Comparison of ENCODE assay signal across 25 cellular contexts in the genomic region with DNA sequence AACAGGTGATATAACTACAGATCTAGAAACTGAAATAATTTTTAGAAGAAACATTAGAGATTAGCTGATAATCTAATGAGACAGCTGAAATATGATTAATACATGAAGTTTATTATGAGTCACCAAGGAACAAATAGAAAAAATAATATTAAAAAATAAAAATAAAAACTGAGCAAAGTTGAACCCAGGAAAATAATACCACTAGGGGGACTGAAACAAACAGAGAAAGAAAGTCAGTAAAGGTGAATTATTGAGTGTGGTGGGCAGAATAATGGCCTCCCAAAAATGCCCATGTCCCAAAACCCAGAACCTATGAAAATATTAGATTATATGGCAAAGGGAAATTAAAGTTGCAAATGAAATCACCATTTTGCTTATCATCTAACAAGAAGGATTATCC.
"Had no signal": no experiment of that assay in that cellular context is flagged by ENCODE, and none has a peak within 500 bp of the region (broad histone marks: within the 10 kb centered on the region; RNA-seq: fewer than 3 reads in every experiment).

No MANE protein-coding gene starts in this region.

- H3K79me2 ChIP-seq: hepatocyte, parathyroid adenoma had no signal

- H3K4me3 Mint-ChIP-seq: naive thymus-derived CD8-positive, alpha-beta T cell; nephron progenitor cell; stimulated activated effector memory CD8-positive, alpha-beta T cell treated with anti-CD3 and anti-CD28 coated beads, Interleukin-12 subunit alpha, Interleukin-12 subunit beta, amount 100 ng/mL, for 72 hours had no signal

- DNase-seq: central memory CD4-positive, alpha-beta T cell; dermis blood vessel endothelial cell; effector memory CD4-positive, alpha-beta T cell; foreskin keratinocyte; heart left ventricle; left cardiac atrium; left lung; mesendoderm; naive thymus-derived CD8-positive, alpha-beta T cell; nephron progenitor cell; stimulated activated CD4-positive, alpha-beta T cell treated with anti-CD3 and anti-CD28 coated beads, Interleukin-2, amount 100 ng/mL, for 24 hours; stimulated activated CD4-positive, alpha-beta T cell treated with anti-CD3 and anti-CD28 coated beads, Interleukin-4, amount 100 ng/mL, for 24 hours; stimulated activated naive CD4-positive, alpha-beta T cell treated with Interleukin-2 at 50 U/mL for 16 hours; stomach; thyroid gland; upper lobe of left lung had no signal

- H3K4me1 Mint-ChIP-seq: naive thymus-derived CD8-positive, alpha-beta T cell; nephron progenitor cell; stimulated activated effector memory CD8-positive, alpha-beta T cell treated with anti-CD3 and anti-CD28 coated beads, Interleukin-12 subunit alpha, Interleukin-12 subunit beta, amount 100 ng/mL, for 72 hours had no signal

- H2AFZ ChIP-seq: hepatocyte, parathyroid adenoma had no signal

- H3K36me3 ChIP-seq: esophagus muscularis mucosa, gastroesophageal sphincter, heart left ventricle, left lung, neutrophil, stomach, thyroid gland, upper lobe of left lung had no signal

- H3K4me3 ChIP-seq: coronary artery, esophagus muscularis mucosa, gastroesophageal sphincter, heart left ventricle, hepatocyte, left lung, stomach, thyroid gland, upper lobe of left lung had no signal

- H3K36me3 Mint-ChIP-seq: naive thymus-derived CD8-positive, alpha-beta T cell; stimulated activated effector memory CD8-positive, alpha-beta T cell treated with anti-CD3 and anti-CD28 coated beads, Interleukin-12 subunit alpha, Interleukin-12 subunit beta, amount 100 ng/mL, for 72 hours had no signal

- H3K4me2 ChIP-seq: hepatocyte had no signal

- H3K27me3 ChIP-seq: esophagus muscularis mucosa, foreskin keratinocyte, gastroesophageal sphincter, heart left ventricle, hepatocyte, left lung, neutrophil, stomach, thyroid gland, upper lobe of left lung had no signal

- ATAC-seq: foreskin keratinocyte; gastroesophageal sphincter; heart left ventricle; left cardiac atrium; left lung; naive thymus-derived CD8-positive, alpha-beta T cell; sciatic nerve; stimulated activated effector memory CD8-positive, alpha-beta T cell treated with anti-CD3 and anti-CD28 coated beads, Interleukin-12 subunit alpha, Interleukin-12 subunit beta, amount 100 ng/mL, for 72 hours had no signal

- H3K9me3 ChIP-seq: esophagus muscularis mucosa, gastroesophageal sphincter, neutrophil, thyroid gland, upper lobe of left lung had no signal

- H3K9ac ChIP-seq: parathyroid adenoma had no signal

- H3K27ac ChIP-seq: coronary artery, esophagus muscularis mucosa, foreskin keratinocyte, gastroesophageal sphincter, heart left ventricle, hepatocyte, left lung, neutrophil, parathyroid adenoma, stomach, thyroid gland, upper lobe of left lung had no signal

- H3K27me3 Mint-ChIP-seq: naive thymus-derived CD8-positive, alpha-beta T cell; progenitor cell of endocrine pancreas had no signal

- H3K4me1 ChIP-seq: esophagus muscularis mucosa, foreskin keratinocyte, gastroesophageal sphincter, heart left ventricle, left lung, parathyroid adenoma, stomach, thyroid gland, upper lobe of left lung had no signal

- H3K27ac Mint-ChIP-seq: naive thymus-derived CD8-positive, alpha-beta T cell; nephron progenitor cell; progenitor cell of endocrine pancreas; stimulated activated effector memory CD8-positive, alpha-beta T cell treated with anti-CD3 and anti-CD28 coated beads, Interleukin-12 subunit alpha, Interleukin-12 subunit beta, amount 100 ng/mL, for 72 hours had no signal

- H3K9me3 Mint-ChIP-seq: nephron progenitor cell had no signal
